9 cellular contexts compared by ENCODE assay signal in the genomic region with DNA sequence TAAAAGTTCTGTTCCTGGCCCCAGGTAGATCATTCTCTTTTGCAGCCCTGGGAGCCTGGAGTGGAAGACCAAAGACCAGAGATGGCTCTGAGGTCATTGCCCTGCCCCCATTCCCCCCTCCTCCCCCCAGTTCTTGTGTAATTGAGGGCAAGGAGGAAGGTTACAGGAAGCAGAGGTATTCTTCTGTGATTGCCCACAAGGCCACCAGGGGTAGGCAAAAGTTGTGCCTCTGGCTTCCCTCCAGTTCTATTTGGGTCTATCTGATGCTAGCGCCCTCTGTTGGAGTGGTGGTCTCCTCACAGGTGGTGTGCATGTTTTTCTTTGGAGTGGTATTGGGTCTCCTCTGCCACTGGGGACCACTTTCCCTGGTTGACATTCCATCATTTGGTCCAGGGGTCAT. TPM values are rescaled to one million over a fixed set of nuclear protein-coding genes. Genes with fewer than 3 reads are reported as not detected.
DNase-seq lines count a peak whose midpoint lies in the region; ATAC-seq, FAIRE-seq and TF ChIP-seq lines count a peak whose summit lies in the region.
"Had no signal": no experiment of that assay in that cellular context is flagged by ENCODE, and none has a peak within 500 bp of the region (broad histone marks: within the 10 kb centered on the region; RNA-seq: fewer than 3 reads in every experiment).

No MANE protein-coding gene starts in this region.

- peak; percentile 66 to 75 for TF ChIP-seq RAD21 in H1 (IDR thresholded peaks at IDR 0.05 in 1 of 2, conservative IDR thresholded peaks at IDR 0.05 in 1 of 2; ENCODE audit: low read depth in 2 of 2, low read length in 2 of 2)

- H3K79me1 ChIP-seq in H1 (ENCODE audit: low read depth, low read length) = no peaks in the 10 kb centered on the region

- no peak overlapping the region for H4K8ac ChIP-seq in H1 (ENCODE audit: extremely low read depth, insufficient read depth, low read length)

- H3K23ac ChIP-seq in H1 (ENCODE audit: insufficient read length) = no peak overlapping the region

- no peak overlapping the region for H3K9ac ChIP-seq in H1 (replicated peaks in 1 of 4; ENCODE audit: extremely low read depth in 1 of 4, low read depth in 3 of 4, low read length in 3 of 4)
- H3K9ac ChIP-seq: BLaER1 treated with 17β-estradiol and CSF1 and Interleukin-3, amounts not matched to agents 10 nM and 100 nM had no signal

- no peak overlapping the region for H2BK120ac ChIP-seq in H1 (replicated peaks; ENCODE audit: low read depth, low read length)

- TF ChIP-seq CTCF in H1 (IDR thresholded peaks at IDR 0.05; ENCODE audit: control extremely low read depth in 1 of 3, insufficient read depth in 1 of 3, low read depth in 1 of 3, low read length in 3 of 3) = peak; percentile 83 to 99 (median 95)

- no peak overlapping the region for H2BK20ac ChIP-seq in H1 (ENCODE audit: low read length)

- H3K9me3 ChIP-seq in H1 (ENCODE audit: insufficient read depth in 2 of 2, low read depth in 1 of 2, low read length in 1 of 2) = no peaks in the 10 kb centered on the region
- H3K9me3 ChIP-seq: BLaER1 treated with 17β-estradiol and CSF1 and Interleukin-3, amounts not matched to agents 10 nM and 100 nM had no signal

- H3K23me2 ChIP-seq in H1 (ENCODE audit: low read depth, low read length) = no peaks in the 10 kb centered on the region

- no peak overlapping the region for H4K5ac ChIP-seq in H1 (ENCODE audit: insufficient read length, low read depth, low read length)

- POLR2A ChIA-PET in H1 (lab: Charles Lee; ENCODE audit: partially characterized antibody) = no interaction called here

- no peak overlapping the region for H2AK5ac ChIP-seq in H1 (ENCODE audit: low read depth, low read length)

- no peaks in the 10 kb centered on the region for H4K20me1 ChIP-seq in H1 (replicated peaks in 1 of 2; ENCODE audit: control insufficient read depth in 1 of 2, insufficient read depth in 2 of 2, low read length in 2 of 2)
- H4K20me1 ChIP-seq: BLaER1 treated with 17β-estradiol and CSF1 and Interleukin-3, amounts not matched to agents 10 nM and 100 nM had no signal

- H3K14ac ChIP-seq in H1 (ENCODE audit: insufficient read length) = no peak overlapping the region

- TF ChIP-seq EP300 in H1 (IDR thresholded peaks at IDR 0.05; ENCODE audit: borderline replicate concordance in 1 of 2, low read depth in 2 of 2, low read length in 2 of 2) = peak in 1 of 2 experiments; percentile 76; a peak in 1 of 3 replicates

- no peak overlapping the region for H4K91ac ChIP-seq in H1 (replicated peaks; ENCODE audit: insufficient read length, low read length)

- H3K4me3 ChIP-seq in H1 (ENCODE audit: extremely low read depth in 1 of 4, insufficient read depth in 2 of 4, low read depth in 3 of 4, low read length in 4 of 4) = no peak overlapping the region
- H3K4me3 ChIP-seq: BLaER1 treated with 17β-estradiol and CSF1 and Interleukin-3, amounts not matched to agents 10 nM and 100 nM had no signal

- no peak overlapping the region for H3K18ac ChIP-seq in H1 (ENCODE audit: extremely low read depth, low read length)

- H3K4me2 ChIP-seq in H1 (ENCODE audit: insufficient read depth in 1 of 2, low read depth in 2 of 2, low read length in 2 of 2) = no peak overlapping the region
- H3K4me2 ChIP-seq: BLaER1 treated with 17β-estradiol and CSF1 and Interleukin-3, amounts not matched to agents 10 nM and 100 nM had no signal

- no peaks in the 10 kb centered on the region for H3K27me3 ChIP-seq in H1 (replicated peaks in 1 of 4; ENCODE audit: control insufficient read depth in 3 of 4, extremely low read depth in 1 of 4, insufficient read depth in 3 of 4, low read length in 3 of 4)
- H3K27me3 ChIP-seq: BLaER1 treated with 17β-estradiol and CSF1 and Interleukin-3, amounts not matched to agents 10 nM and 100 nM had no signal

- no peak overlapping the region for H3K4ac ChIP-seq in H1 (replicated peaks; ENCODE audit: insufficient read length, low read depth, low read length)

- peak; percentile 90 for FAIRE-seq in H1 (lab: Jason Lieb, UNC)

- peak; percentile 49 for DNase-seq in NCI-H748 (lab: John Stamatoyannopoulos, UW; ENCODE audit: unreplicated experiment)
- DNase-seq in NCI-H748 treated with DMSO at 0.1 percent for 48 hours (lab: John Stamatoyannopoulos, UW) = no peak
- DNase-seq in SW480 (ENCODE audit: low spot score) = peak; percentile 52
- DNase-seq in H1 (ENCODE audit: low read depth in 1 of 2, low spot score in 2 of 2) = peak; percentile 47 to 63
- peak; percentile 13 to 21 (median 18) for DNase-seq in stimulated activated CD4-positive, alpha-beta T cell treated with anti-CD3 and anti-CD28 coated beads, TNF-alpha, amount 100 ng/mL, for 24 hours (ENCODE audit: low read depth in 3 of 3)
- no peak for DNase-seq in NCI-H2081 treated with DMSO at 0.1 percent for 48 hours (lab: John Stamatoyannopoulos, UW)

- H3K4me1 ChIP-seq in H1 (replicated peaks in 1 of 4; ENCODE audit: control insufficient read depth in 3 of 4, insufficient read depth in 4 of 4, low read length in 3 of 4) = peaks cover 0 to 5% (median 0%) of the 10 kb centered on the region in 4 experiments; a peak in 2 of 7 replicates
- H3K4me1 ChIP-seq: BLaER1 treated with 17β-estradiol and CSF1 and Interleukin-3, amounts not matched to agents 10 nM and 100 nM had no signal

- H3K56ac ChIP-seq in H1 (replicated peaks; ENCODE audit: insufficient read length, low read depth, low read length) = no peak overlapping the region

- H3K27ac ChIP-seq in H1 (ENCODE audit: low read depth, low read length) = no peak overlapping the region
- H3K27ac ChIP-seq: BLaER1 treated with 17β-estradiol and CSF1 and Interleukin-3, amounts not matched to agents 10 nM and 100 nM had no signal

- ATAC-seq in GM21825 (IDR thresholded peaks at IDR 0.05; ENCODE audit: unreplicated experiment) (no peak), GM18868 (IDR thresholded peaks at IDR 0.05; ENCODE audit: unreplicated experiment) (no peak)

- WGBS in H1 (ENCODE audit: extremely low coverage in 1 of 2, insufficient coverage in 1 of 2, insufficient read length in 1 of 2, insufficient replicate concordance in 2 of 2, low coverage in 1 of 2, low lambda C conversion rate in 2 of 2, missing lambda C conversion rate in 1 of 2), 2 experiments = 64% methylated on average over 1 of the region's 1 CpG; no CpG with 5 or more reads in 1 of the 2 experiments

- no peak for TF ChIP-seq POLR2A in H1 (IDR thresholded peaks at IDR 0.05; ENCODE audit: control extremely low read depth in 1 of 2, low read depth in 2 of 2, low read length in 2 of 2)

- no peak overlapping the region for H2AFZ ChIP-seq in H1 (ENCODE audit: low read length)

- H3K36me3 ChIP-seq in H1 (ENCODE audit: control insufficient read depth in 2 of 4, insufficient read depth in 4 of 4, low read length in 3 of 4) = no peaks in the 10 kb centered on the region
- H3K36me3 ChIP-seq: BLaER1 treated with 17β-estradiol and CSF1 and Interleukin-3, amounts not matched to agents 10 nM and 100 nM had no signal

- CTCF ChIA-PET in H1 (lab: Charles Lee; ENCODE audit: partially characterized antibody) = interaction anchor here (0.5 to 12.9 kb wide), 35 partner anchors 8 to 1143 kb away, joined by 3 to 193 read pairs (median 4); a partner anchor contains a TSS

- H2BK15ac ChIP-seq in H1 (ENCODE audit: low read length) = no peak overlapping the region; the same call in 1 of the 2 replicates

- H2BK5ac ChIP-seq in H1 (ENCODE audit: low read depth, low read length) = no peak overlapping the region

- no peak overlapping the region for H2BK12ac ChIP-seq in H1 (ENCODE audit: low read depth, low read length)

- H3K79me2 ChIP-seq in H1 (ENCODE audit: control insufficient read depth in 1 of 2, insufficient read depth in 2 of 2, low read length in 2 of 2) = no peaks in the 10 kb centered on the region

TF ChIP-seq in H1, 55 proteins besides CTCF, POLR2A, EP300 and RAD21:
- TF ChIP-seq CEBPB (IDR thresholded peaks at IDR 0.05; ENCODE audit: low read depth, low read length) = peak; percentile 76
- TF ChIP-seq PHF8 (conservative IDR thresholded peaks at IDR 0.05; ENCODE audit: low read depth, low read length) = no peak
- no peak for TF ChIP-seq FOSL1 (IDR thresholded peaks at IDR 0.05; ENCODE audit: insufficient read depth, low read depth, low read length)
- TF ChIP-seq, protein P1, sequence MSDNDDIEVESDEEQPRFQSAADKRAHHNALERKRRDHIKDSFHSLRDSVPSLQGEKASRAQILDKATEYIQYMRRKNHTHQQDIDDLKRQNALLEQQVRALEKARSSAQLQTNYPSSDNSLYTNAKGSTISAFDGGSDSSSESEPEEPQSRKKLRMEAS (IDR thresholded peaks at IDR 0.05) = peak; percentile 49; the same call in 1 of the 2 replicates
- no peak for TF ChIP-seq TAF1 (IDR thresholded peaks at IDR 0.05; ENCODE audit: low read depth, low read length)
- 0 out of 2 replicates have a peak, but pooled peaks have one; percentile 13 for TF ChIP-seq TEAD4 (IDR thresholded peaks at IDR 0.05; ENCODE audit: low read depth, low read length)
- TF ChIP-seq EGR1 (IDR thresholded peaks at IDR 0.05; ENCODE audit: borderline replicate concordance, low read depth, low read length) = peak; percentile 45; the same call in 1 of the 2 replicates
- TF ChIP-seq SP2 (IDR thresholded peaks at IDR 0.05; ENCODE audit: low read length) = peak; percentile 40; the same call in 1 of the 2 replicates
- peak; percentile 64; the same call in 1 of the 2 replicates for TF ChIP-seq SP1 (IDR thresholded peaks at IDR 0.05; ENCODE audit: low read depth, low read length)
- TF ChIP-seq, protein P2, sequence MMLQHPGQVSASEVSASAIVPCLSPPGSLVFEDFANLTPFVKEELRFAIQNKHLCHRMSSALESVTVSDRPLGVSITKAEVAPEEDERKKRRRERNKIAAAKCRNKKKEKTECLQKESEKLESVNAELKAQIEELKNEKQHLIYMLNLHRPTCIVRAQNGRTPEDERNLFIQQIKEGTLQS (IDR thresholded peaks at IDR 0.05; ENCODE audit: insufficient read depth, low read depth, low read length) = peak; percentile 28; the same call in 1 of the 2 replicates

RNA-seq across cellular contexts. Expression of a gene that starts 41.2 kb away (rescaled TPM):
- 25.1 TPM in 2 replicates for total RNA-seq in H1 (2021; fragmentation: NEBNext Ultra II Directional; extraction: Animal tissue kit (Norgen Biotek cat#: 25700))
- polyA plus RNA-seq in H1 (2011; rRNA removed) = 13.6 and 20.4 TPM in 2 replicates
- 9.9 TPM for polyA plus RNA-seq in H1 (2011; cell fraction: cytosol; rRNA removed)
- 13.8 TPM for polyA plus RNA-seq in H1 (2011; cell fraction: nucleus; rRNA removed)
- 10.0 to 10.6 TPM (median 10.3 TPM) in 4 replicates for polyA plus RNA-seq in H1 (2012, experiment 1 of 2)
- 2.0 TPM for polyA plus RNA-seq in H1 (2012, experiment 2 of 2)
- 15.1 TPM for polyA plus RNA-seq in H1 (2013, experiment 1 of 2)
- polyA plus RNA-seq in H1 (2013, experiment 2 of 2) = 14.4 TPM
- polyA minus RNA-seq in H1 (2011; rRNA and poly(A)+ RNA removed) = 8.5 and 9.7 TPM in 2 replicates
- 12.1 TPM for polyA minus RNA-seq in H1 (2011; cell fraction: cytosol; rRNA and poly(A)+ RNA removed)
- polyA minus RNA-seq in H1 (2011; cell fraction: nucleus; rRNA and poly(A)+ RNA removed) = 21.3 TPM

Comparison
In these comparisons a context has a peak if more than half of its experiments do, and no peak if none do; other contexts are left out.
1. DNase-seq: peak in NCI-H748 (single experiment), SW480 (single experiment), H1 (2 of 2) and stimulated activated CD4-positive, alpha-beta T cell treated with anti-CD3 and anti-CD28 coated beads, TNF-alpha, amount 100 ng/mL, for 24 hours (3 of 3); none in NCI-H748 treated with DMSO at 0.1 percent for 48 hours (single experiment) and NCI-H2081 treated with DMSO at 0.1 percent for 48 hours (single experiment).